ENCODE assay signal across 28 cellular contexts in the genomic region with DNA sequence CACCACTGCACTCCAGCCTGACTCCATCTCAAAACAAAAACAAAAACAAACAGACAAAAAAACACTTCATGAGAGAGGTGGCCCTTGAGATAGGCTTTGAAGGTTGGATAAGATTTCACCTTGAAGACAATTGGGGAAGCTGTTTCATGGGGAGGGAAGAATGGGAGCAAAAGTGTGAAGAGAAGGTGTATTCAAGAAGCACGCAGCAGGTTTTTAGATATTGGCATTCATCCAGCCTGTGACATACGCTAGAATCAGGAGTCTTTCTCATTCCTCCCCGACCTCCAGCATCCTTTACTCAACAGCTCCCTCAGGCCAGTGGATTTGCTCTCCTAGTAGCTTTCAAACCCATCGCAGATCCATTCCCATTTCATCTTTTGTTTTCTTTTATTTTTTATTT.
"Had no signal": no experiment of that assay in that cellular context is flagged by ENCODE, and none has a peak within 500 bp of the region (broad histone marks: within the 10 kb centered on the region; RNA-seq: fewer than 3 reads in every experiment).

No MANE protein-coding gene starts in this region.

- H3K36me3 ChIP-seq: cardiac muscle cell, SJCRH30 had no signal

- H3K4me3 ChIP-seq: cardiac muscle cell, SJCRH30, SK-N-MC had no signal

- H3K27me3 ChIP-seq: cardiac muscle cell, SJCRH30 had no signal

- H3K27ac ChIP-seq: SJCRH30, SK-N-MC had no signal

- H3K27ac Mint-ChIP-seq: activated CD4-positive, alpha-beta memory T cell treated with anti-CD3 and anti-CD28 coated beads for 36 hours; activated CD4-positive, alpha-beta T cell treated with anti-CD3 and anti-CD28 coated beads for 36 hours; activated naive CD4-positive, alpha-beta T cell treated with anti-CD3 and anti-CD28 coated beads for 36 hours; activated naive CD4-positive, alpha-beta T cell treated with anti-CD3 and anti-CD28 coated beads, Interleukin-2, amount 50 U/mL, for 72 hours; activated T-helper 1 cell treated with anti-CD3 and anti-CD28 coated beads, Interleukin-12 subunit alpha, Interleukin-12 subunit beta, Interleukin-2, Interleukin-4 antibody, amounts not matched to agents 30 ng/mL and 10 ng/mL and 1 ng/mL, durations not matched to agents 14 hours and 24 hours and 36 hours; T-helper 1 cell treated with Interleukin-12 subunit alpha and Interleukin-12 subunit beta and Interleukin-4 antibody, amounts not matched to agents 30 μg/mL and 1 μg/mL, for 36 hours; T-helper 2 cell treated with Interferon-gamma antibody and Interleukin-4, amounts not matched to agents 5 μg/mL and 100 μg/mL, for 36 hours; WTC11 had no signal

- H3K4me1 Mint-ChIP-seq: activated CD4-positive, alpha-beta T cell treated with anti-CD3 and anti-CD28 coated beads for 36 hours; WTC11 had no signal

- ATAC-seq: activated CD4-positive, alpha-beta T cell treated with anti-CD3 and anti-CD28 coated beads for 36 hours; activated CD4-positive, CD25-positive, alpha-beta regulatory T cell treated with anti-CD3 and anti-CD28 coated beads, Interleukin-2, amount 50 U/mL, for 24 hours; activated naive CD4-positive, alpha-beta T cell treated with anti-CD3 and anti-CD28 coated beads, Interleukin-2, amount 50 U/mL, for 72 hours; activated T-cell treated with anti-CD3 and anti-CD28 coated beads, Interleukin-2, amount 50 U/mL, for 4 hours; Panc1; WTC11 had no signal

- H3K9me3 Mint-ChIP-seq: activated CD4-positive, alpha-beta memory T cell treated with anti-CD3 and anti-CD28 coated beads for 36 hours; activated naive CD4-positive, alpha-beta T cell treated with anti-CD3 and anti-CD28 coated beads for 36 hours; activated naive CD4-positive, alpha-beta T cell treated with anti-CD3 and anti-CD28 coated beads, Interleukin-2, amount 50 U/mL, for 72 hours; activated T-cell treated with anti-CD3 and anti-CD28 coated beads, Interleukin-2, amount 50 U/mL, for 4 hours; activated T-helper 1 cell treated with anti-CD3 and anti-CD28 coated beads, Interleukin-12 subunit alpha, Interleukin-12 subunit beta, Interleukin-2, Interleukin-4 antibody, amounts not matched to agents 30 ng/mL and 10 ng/mL and 1 ng/mL, durations not matched to agents 14 hours and 24 hours and 36 hours; T-helper 1 cell treated with Interleukin-12 subunit alpha and Interleukin-12 subunit beta and Interleukin-4 antibody, amounts not matched to agents 30 μg/mL and 1 μg/mL, for 36 hours; T-helper 2 cell treated with Interferon-gamma antibody and Interleukin-4, amounts not matched to agents 5 μg/mL and 100 μg/mL, for 36 hours; WTC11 had no signal

- H3K9me3 ChIP-seq: SJCRH30 had no signal

- H3K36me3 Mint-ChIP-seq: activated CD4-positive, alpha-beta memory T cell treated with anti-CD3 and anti-CD28 coated beads for 36 hours; activated naive CD4-positive, alpha-beta T cell treated with anti-CD3 and anti-CD28 coated beads, Interleukin-2, amount 50 U/mL, for 72 hours; WTC11 had no signal

- H3K4me1 ChIP-seq: SJCRH30 had no signal

- H3K4me3 Mint-ChIP-seq: activated CD4-positive, alpha-beta memory T cell treated with anti-CD3 and anti-CD28 coated beads for 36 hours; activated CD4-positive, alpha-beta T cell treated with anti-CD3 and anti-CD28 coated beads for 36 hours; activated naive CD4-positive, alpha-beta T cell treated with anti-CD3 and anti-CD28 coated beads for 36 hours; activated T-cell treated with anti-CD3 and anti-CD28 coated beads, Interleukin-2, amount 50 U/mL, for 4 hours; activated T-helper 1 cell treated with anti-CD3 and anti-CD28 coated beads, Interleukin-12 subunit alpha, Interleukin-12 subunit beta, Interleukin-2, Interleukin-4 antibody, amounts not matched to agents 30 ng/mL and 10 ng/mL and 1 ng/mL, durations not matched to agents 14 hours and 24 hours and 36 hours; T-helper 1 cell treated with Interleukin-12 subunit alpha and Interleukin-12 subunit beta and Interleukin-4 antibody, amounts not matched to agents 30 μg/mL and 1 μg/mL, for 36 hours; T-helper 2 cell treated with Interferon-gamma antibody and Interleukin-4, amounts not matched to agents 5 μg/mL and 100 μg/mL, for 36 hours; WTC11 had no signal

- DNase-seq: activated CD4-positive, alpha-beta memory T cell treated with anti-CD3 and anti-CD28 coated beads for 36 hours; activated CD4-positive, alpha-beta T cell treated with anti-CD3 and anti-CD28 coated beads for 36 hours; activated CD4-positive, alpha-beta T cell treated with anti-CD3 and anti-CD28 coated beads, Interleukin-2, amount 50 U/mL, for 1 hour; activated CD8-positive, alpha-beta memory T cell treated with anti-CD3 and anti-CD28 coated beads, Interleukin-2, amount 50 U/mL, for 4 hours; activated gamma-delta T cell treated with Interleukin-2 at 50 U/mL for 16 hours; activated naive CD4-positive, alpha-beta T cell treated with anti-CD3 and anti-CD28 coated beads for 36 hours; activated T-cell treated with anti-CD3 and anti-CD28 coated beads for 4 hours; activated T-cell treated with anti-CD3 and anti-CD28 coated beads, Interleukin-2, amount 50 U/mL, for 4 hours; anterior cingulate cortex; cerebellar nuclear complex; Karpas-422; NCI-H1105; NCI-H1417 treated with DMSO at 0.1 percent for 48 hours; NCI-H187 treated with DMSO at 0.1 percent for 48 hours; NCI-H2081; NCI-H345; NCI-H524 treated with DMSO at 0.1 percent for 48 hours; SHP77; SJCRH30 had no signal
